ENCODE assay signal across 8 cellular contexts in the genomic region with DNA sequence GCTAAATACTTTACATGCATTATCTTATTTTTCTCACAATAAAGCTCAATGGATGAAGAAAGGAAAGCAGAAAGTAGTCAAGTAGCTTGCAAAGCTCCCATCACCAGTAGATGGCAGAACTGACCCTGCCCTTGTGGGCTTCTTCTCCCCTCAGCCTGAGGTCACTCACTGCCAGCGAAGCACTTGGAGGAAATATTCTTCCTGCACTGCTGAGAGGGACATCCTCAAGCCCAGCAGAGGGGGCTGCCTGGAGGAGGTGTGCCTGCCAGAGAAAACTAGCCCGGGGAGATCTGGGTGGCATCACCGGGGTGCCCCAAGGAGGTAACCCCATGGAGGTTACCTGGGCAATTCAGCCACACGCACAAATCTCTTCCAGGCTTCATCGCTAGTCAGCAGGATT. TPM values are rescaled to one million over a fixed set of nuclear protein-coding genes. Genes with fewer than 3 reads are reported as not detected.
DNase-seq lines count a peak whose midpoint lies in the region; ATAC-seq and TF ChIP-seq lines count a peak whose summit lies in the region.

No MANE protein-coding gene starts in this region.

- peaks cover 14 to 33% of the 10 kb centered on the region in 2 donors for H3K4me1 ChIP-seq in neuronal stem cell (ENCODE audit: control insufficient read depth in 2 of 2, insufficient read depth in 1 of 2, low read depth in 1 of 2, low read length in 2 of 2)

- no peaks in the 10 kb centered on the region for H3K36me3 ChIP-seq in neuronal stem cell (replicated peaks in 1 of 2; ENCODE audit: control insufficient read depth in 2 of 2, insufficient read depth in 2 of 2, low read length in 2 of 2)

- ATAC-seq in HG03457 (IDR thresholded peaks at IDR 0.05; ENCODE audit: unreplicated experiment) = no peak

- no peak overlapping the region for H2AK5ac ChIP-seq in neuronal stem cell (ENCODE audit: low read depth, low read length)

- no peaks in the 10 kb centered on the region for H3K9me3 ChIP-seq in neuronal stem cell (replicated peaks in 1 of 2; ENCODE audit: control insufficient read depth in 2 of 2, insufficient read depth in 1 of 2, low read depth in 1 of 2, low read length in 2 of 2)

- no peak overlapping the region for H3K4ac ChIP-seq in neuronal stem cell (ENCODE audit: low read length)

- H3K27ac ChIP-seq in 22Rv1 = no peak overlapping the region
- H3K27ac ChIP-seq in neuronal stem cell (replicated peaks; ENCODE audit: low read length) = no peak overlapping the region

- DNase-seq in G401 (ENCODE audit: low spot score) (peak; percentile 82), NCI-H2227 (lab: John Stamatoyannopoulos, UW; ENCODE audit: unreplicated experiment) (peak; percentile 64), fibroblast of pulmonary artery (ENCODE audit: low read depth) (peak; percentile 85), neuronal stem cell (ENCODE audit: low spot score) (peak; percentile 29), NCI-H2107 (lab: John Stamatoyannopoulos, UW) (no peak)
- peak; percentile 50 to 62 for DNase-seq in activated T-cell treated with anti-CD3 and anti-CD28 coated beads, Interleukin-2, amount 50 U/mL, for 48 hours

- no peaks in the 10 kb centered on the region for H3K79me1 ChIP-seq in neuronal stem cell (ENCODE audit: low read depth, low read length)

- in situ Hi-C loops in G401 (cut with HindIII; ENCODE audit: low sequenced_read_pairs) = no loop called here

- H3K9ac ChIP-seq in neuronal stem cell (ENCODE audit: low read depth, low read length, poor library complexity) = no peak overlapping the region

- H3K4me3 ChIP-seq in fibroblast of pulmonary artery (replicated peaks; ENCODE audit: low read depth, low read length) (no peak overlapping the region), neuronal stem cell (ENCODE audit: low read length in 2 of 2) (no peak overlapping the region)

- no peak overlapping the region for H3K14ac ChIP-seq in neuronal stem cell (ENCODE audit: low read length)

- H2BK12ac ChIP-seq in neuronal stem cell (ENCODE audit: low read length) = no peak overlapping the region

- no CpG with 5 or more reads among the region's 5 CpGs for WGBS in neuronal stem cell (ENCODE audit: extremely low coverage in 2 of 2, insufficient read length in 2 of 2, insufficient replicate concordance in 1 of 2), 2 donors

- no peak overlapping the region for H4K8ac ChIP-seq in neuronal stem cell (ENCODE audit: low read depth, low read length)

- no peak overlapping the region for H2BK15ac ChIP-seq in neuronal stem cell (ENCODE audit: low read length)

- no peak overlapping the region for H3K18ac ChIP-seq in neuronal stem cell (ENCODE audit: low read length)

- TF ChIP-seq CTCF in 22Rv1 (IDR thresholded peaks at IDR 0.05) (peak; percentile 59), fibroblast of pulmonary artery (IDR thresholded peaks at IDR 0.05; ENCODE audit: low read length, missing control alignments) (peak; percentile 85)

- no peak overlapping the region for H4K91ac ChIP-seq in neuronal stem cell (ENCODE audit: low read depth, low read length, poor library complexity)

- no peak overlapping the region for H2AFZ ChIP-seq in neuronal stem cell (ENCODE audit: low read length)

- H3K27me3 ChIP-seq in neuronal stem cell (ENCODE audit: control insufficient read depth in 3 of 3, insufficient read depth in 3 of 3, low read depth in 1 of 3, low read length in 3 of 3) = no peaks in the 10 kb centered on the region

- H2BK120ac ChIP-seq in neuronal stem cell (ENCODE audit: low read depth, low read length) = no peak overlapping the region

- H2BK5ac ChIP-seq in neuronal stem cell (ENCODE audit: low read length) = no peak overlapping the region

- H3K23ac ChIP-seq in neuronal stem cell (ENCODE audit: low read depth, low read length, poor library complexity) = no peak overlapping the region

- H3K4me2 ChIP-seq in neuronal stem cell (ENCODE audit: insufficient read depth, low read length, poor library complexity, severe bottlenecking) = no peak overlapping the region

RNA-seq across cellular contexts. Expression of a gene that starts 6.6 kb away (rescaled TPM):
- total RNA-seq in G401 (2014; rRNA removed; shearing (Covaris generic)) = not detected in 2 replicates
- polyA plus RNA-seq in neuronal stem cell (2013, experiment 1 of 2) = 0.06 TPM
- polyA plus RNA-seq in neuronal stem cell (2013, experiment 2 of 2) = 0.08 TPM

RNA-seq across cellular contexts. Expression of a gene that starts 34.4 kb away (rescaled TPM):
- not detected in 2 replicates for total RNA-seq in G401 (2014; rRNA removed; shearing (Covaris generic))
- polyA plus RNA-seq in neuronal stem cell (2013, experiment 1 of 2) = not detected
- polyA plus RNA-seq in neuronal stem cell (2013, experiment 2 of 2) = not detected

RNA-seq across cellular contexts. Expression of a gene that starts 44.4 kb away (rescaled TPM):
- total RNA-seq in G401 (2014; rRNA removed; shearing (Covaris generic)) = 22.8 and 33.5 TPM in 2 replicates
- 4.3 TPM for polyA plus RNA-seq in neuronal stem cell (2013, experiment 1 of 2)
- 4.7 TPM for polyA plus RNA-seq in neuronal stem cell (2013, experiment 2 of 2)

RNA-seq across cellular contexts. Expression of a gene that starts 58.0 kb away (rescaled TPM):
- total RNA-seq in G401 (2014; rRNA removed; shearing (Covaris generic)) = not detected in 2 replicates
- 0.06 TPM for polyA plus RNA-seq in neuronal stem cell (2013, experiment 1 of 2)
- polyA plus RNA-seq in neuronal stem cell (2013, experiment 2 of 2) = 0.03 TPM
